ENCODE assay signal across 9 cellular contexts in genomic region chr2:231393149-231394131, GRCh38. TPM values are rescaled to one million over a fixed set of nuclear protein-coding genes. Genes with fewer than 3 reads are reported as not detected.
DNase-seq lines count a peak whose midpoint lies in the region; TF ChIP-seq lines count a peak whose summit lies in the region.
"Had no signal": no experiment of that assay in that cellular context is flagged by ENCODE, and none has a peak within 500 bp of the region (broad histone marks: within the 10 kb centered on the region; RNA-seq: fewer than 3 reads in every experiment).

No MANE protein-coding gene starts in this region.

- H3K27ac ChIP-seq in transverse colon (peak overlapping the region in 1 of 4 donors; percentile 14), esophagus muscularis mucosa (replicated peaks in 1 of 4) (no peak overlapping the region)

- H3K4me1 ChIP-seq in transverse colon: peaks cover 0 to 32% (median 13%) of the 10 kb centered on the region in 4 donors
- H3K4me1 ChIP-seq in esophagus muscularis mucosa: peaks cover 2 to 22% (median 15%) of the 10 kb centered on the region in 4 donors

- H3K36me3 ChIP-seq in transverse colon (no peaks in the 10 kb centered on the region), esophagus muscularis mucosa (peaks cover 0 to 8% (median 0%) of the 10 kb centered on the region in 4 donors)

- H3K27me3 ChIP-seq in transverse colon: peaks cover 30% of the 10 kb centered on the region
- peaks cover 0 to 49% (median 22%) of the 10 kb centered on the region in 4 donors for H3K27me3 ChIP-seq in esophagus muscularis mucosa

- 84% methylated on average over 14 of the region's 17 CpGs; no CpG with 5 or more reads in 1 of the 2 donors for WGBS in transverse colon (ENCODE audit: low coverage in 1 of 2), 2 donors
- 82% methylated on average over 12 of the region's 17 CpGs for WGBS in esophagus muscularis mucosa

- H3K27me3 Mint-ChIP-seq in CD14-positive monocyte (ENCODE audit: low read depth in 3 of 3): peaks cover 18 to 29% (median 26%) of the 10 kb centered on the region in 3 donors

- peak overlapping the region; percentile 17 to 31 for H3K4me3 Mint-ChIP-seq in CD14-positive monocyte

- TF ChIP-seq POLR2A in GM19099 (IDR thresholded peaks at IDR 0.05; ENCODE audit: extremely low read depth, insufficient read length, low read depth) (peak; percentile 74), transverse colon (IDR thresholded peaks at IDR 0.05) (no peak), esophagus muscularis mucosa (IDR thresholded peaks at IDR 0.05; ENCODE audit: low read depth) (no peak)

- H3K9me3 Mint-ChIP-seq in CD14-positive monocyte: peaks cover 0 to 8% (median 2%) of the 10 kb centered on the region in 7 donors

- DNase-seq in CD14-positive monocyte (ENCODE audit: low spot score): no peak
- DNase-seq in HuH-7 (ENCODE audit: low spot score): peak; percentile 69
- DNase-seq in ecto neural progenitor cell (ENCODE audit: low spot score): peak; percentile 44
- DNase-seq in transverse colon: no peak
- no peak for DNase-seq in esophagus muscularis mucosa (ENCODE audit: extremely low spot score)
- no peak for DNase-seq in ureter (ENCODE audit: low spot score)
- DNase-seq in NCI-H1694 treated with DMSO at 0.1 percent for 48 hours (lab: John Stamatoyannopoulos, UW): no peak

- H3K27ac Mint-ChIP-seq in CD14-positive monocyte: peak overlapping the region in 2 of 7 donors; percentile 33 to 76

- in situ Hi-C loops in transverse colon (cut with MboI; ENCODE audit: low pct_ligation_motif_present in 1 of 4, low pct_unique_long_range_greater_than_20kb in 1 of 4, low sequenced_read_pairs in 3 of 4): no loop called here

- H3K36me3 Mint-ChIP-seq in CD14-positive monocyte: peaks cover 0 to 3% of the 10 kb centered on the region in 2 donors

- TF ChIP-seq EP300 in transverse colon (IDR thresholded peaks at IDR 0.05; ENCODE audit: low read depth) (no peak), esophagus muscularis mucosa (IDR thresholded peaks at IDR 0.05) (no peak)

- H3K9me3 ChIP-seq in transverse colon (no peaks in the 10 kb centered on the region), esophagus muscularis mucosa (no peaks in the 10 kb centered on the region)

- H3K4me3 ChIP-seq in transverse colon: no peak overlapping the region
- H3K4me3 ChIP-seq in esophagus muscularis mucosa: no peak overlapping the region

- intact Hi-C loops in CD14-positive monocyte (cut with micrococcal nuclease): loop anchor here in 1 of 2 donors (5.0 kb wide), 1 partner anchor 86 kb away; no protein-coding TSS in a partner anchor
- intact Hi-C loops in transverse colon (cut with DNase I; ENCODE audit: low total_unique reads): no loop called here
- intact Hi-C loops in esophagus muscularis mucosa (cut with DNase I): no loop called here

- TF ChIP-seq CTCF in CD14-positive monocyte (IDR thresholded peaks at IDR 0.05) (no peak), transverse colon (IDR thresholded peaks at IDR 0.05) (peak in 3 of 5 experiments; percentile 4 to 38 (median 15)), esophagus muscularis mucosa (IDR thresholded peaks at IDR 0.05) (no peak)

- H3K4me1 Mint-ChIP-seq in CD14-positive monocyte: peaks cover 66% of the 10 kb centered on the region

RNA-seq across cellular contexts. Expression of gene B3GNT7, which starts 2.1 kb away (rescaled TPM):
- polyA plus RNA-seq in CD14-positive monocyte: not detected
- total RNA-seq in transverse colon: 100 to 1,000 TPM in 1 of 4 donors, 10 to 100 TPM in 3; 41.8 to 113 (median 55.2) TPM
- 1 to 10 TPM; 3.7 to 7.0 (median 4.5) TPM for total RNA-seq in esophagus muscularis mucosa
- total RNA-seq in ureter: 2.2 TPM
- total RNA-seq: LHCN-M2 had no signal

Comparison
In these comparisons a context has a peak if more than half of its experiments do, and no peak if none do; other contexts are left out.
1. DNase-seq: peak in HuH-7 (single experiment) and ecto neural progenitor cell (single experiment); none in CD14-positive monocyte (single experiment), transverse colon (single experiment), esophagus muscularis mucosa (single experiment), ureter (single experiment) and NCI-H1694 treated with DMSO at 0.1 percent for 48 hours (single experiment).
2. CTCF ChIP-seq: peak in transverse colon (3 of 5); none in CD14-positive monocyte (single experiment) and esophagus muscularis mucosa (0 of 3).
3. RNA of gene B3GNT7, which starts 2.1 kb away (total RNA-seq): 41.8 to 113 TPM in transverse colon; 3.7 to 7.0 TPM in esophagus muscularis mucosa and 2.2 TPM in ureter (single experiment); every median in the first group is over 4 times any median in the second.